ENCODE assay signal across 8 cellular contexts in the genomic region with DNA sequence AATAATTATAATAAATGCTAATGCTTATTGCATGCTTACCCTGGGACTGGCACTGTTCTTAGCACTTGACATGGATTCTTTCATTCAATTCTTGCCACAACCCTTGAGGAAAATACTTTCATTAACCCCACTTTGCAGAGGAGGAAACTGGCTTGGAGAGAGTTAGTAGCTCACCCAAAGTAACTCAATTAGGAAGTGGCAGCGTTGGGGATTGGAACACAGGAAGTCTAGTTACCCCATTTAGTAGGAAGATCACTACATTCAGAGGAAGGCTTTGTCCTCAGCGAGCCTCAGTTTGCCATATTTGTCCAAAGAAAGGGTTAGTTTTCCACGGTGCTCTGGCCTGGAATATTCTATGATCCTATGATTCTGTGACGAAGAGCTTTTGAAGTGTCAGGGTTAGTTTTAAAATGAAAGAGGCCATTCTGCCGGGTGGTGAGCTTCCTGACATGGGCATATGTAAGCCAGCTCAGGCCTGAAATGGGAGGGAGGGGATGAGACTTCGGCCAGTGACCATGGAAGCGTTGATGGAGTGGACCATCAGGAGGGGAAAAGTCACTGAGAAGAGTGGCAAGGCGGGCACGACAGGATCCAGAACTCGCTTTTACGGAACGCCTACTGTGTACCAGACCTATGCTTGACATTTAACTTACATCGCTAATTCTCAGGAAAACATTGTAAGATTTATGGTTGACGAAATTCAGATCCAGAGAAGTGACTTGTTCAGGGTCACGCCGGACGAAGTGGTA. TPM values are rescaled to one million over a fixed set of nuclear protein-coding genes. Genes with fewer than 3 reads are reported as not detected.
DNase-seq lines count a peak whose midpoint lies in the region; ATAC-seq, FAIRE-seq and TF ChIP-seq lines count a peak whose summit lies in the region.

No MANE protein-coding gene starts in this region.

- DNase-seq in A673 (ENCODE audit: low spot score) (peak; percentile 53), astrocyte (ENCODE audit: low read depth) (no peak), HuH-7 (ENCODE audit: low spot score) (no peak), head of caudate nucleus (no peak), occipital lobe (lab: John Stamatoyannopoulos, UW) (no peak)

- BruUV-seq in A673 (replicated peaks; lab: Mats Ljungman, UMichigan): no TSS peak

- no peak for FAIRE-seq in astrocyte (lab: Jason Lieb, UNC)

- CTCF ChIA-PET in A673 (lab: Charles Lee) (no interaction called here), HEK293 (lab: Yijun Ruan, JAX) (interaction anchor here (0.6 to 10.3 kb wide), 3 partner anchors 148 to 322 kb away, joined by 3 to 348 read pairs (median 7); no protein-coding TSS in a partner anchor)

- intact Hi-C loops in A673 (cut with micrococcal nuclease; ENCODE audit: unreplicated experiment) (loop anchor here (5.0 kb wide), 1 partner anchor 101 kb away; no protein-coding TSS in a partner anchor), head of caudate nucleus (cut with DNase I) (loop anchor here (5.0 kb wide), 1 partner anchor 236 kb away; the partner anchor contains the start of gene TMEM200B)

- H3K4me3 ChIP-seq in A673 (ENCODE audit: low read depth, low read length, poor library complexity, severe bottlenecking) (peak overlapping the region; percentile 98), HEK293 (ENCODE audit: low read depth, low read length) (no peak overlapping the region), astrocyte (ENCODE audit: insufficient read depth, low read depth, low read length) (no peak overlapping the region), mononuclear cell (ENCODE audit: low read length) (peak overlapping the region; percentile 95)

- H3K4me1 Mint-ChIP-seq in astrocyte (ENCODE audit: low read depth, unreplicated experiment): peaks cover 17% of the 10 kb centered on the region

- H2AFZ ChIP-seq in astrocyte (ENCODE audit: low read depth, low read length): peak overlapping the region; percentile 79

- no peak for ATAC-seq in HG03439 (IDR thresholded peaks at IDR 0.05; ENCODE audit: unreplicated experiment)

- H3K4me1 ChIP-seq in A673 (ENCODE audit: insufficient read depth, low read length, poor library complexity, severe bottlenecking) (peaks cover 68% of the 10 kb centered on the region), HEK293 (ENCODE audit: control insufficient read depth, insufficient read depth, low read length) (peaks cover 6% of the 10 kb centered on the region), astrocyte (ENCODE audit: insufficient read depth, low read length) (peaks cover 17% of the 10 kb centered on the region), mononuclear cell (ENCODE audit: insufficient read depth, low read length) (peaks cover 52% of the 10 kb centered on the region)

- peak overlapping the region; percentile 89 for H3K27ac Mint-ChIP-seq in astrocyte (ENCODE audit: unreplicated experiment)

- no peaks in the 10 kb centered on the region for H3K9me3 Mint-ChIP-seq in astrocyte (ENCODE audit: unreplicated experiment)

- H3K27me3 Mint-ChIP-seq in astrocyte (ENCODE audit: low read depth, unreplicated experiment): no peaks in the 10 kb centered on the region

- H3K9ac ChIP-seq in astrocyte (ENCODE audit: low read length): no peak overlapping the region

- H3K27me3 ChIP-seq in A673 (replicated peaks; ENCODE audit: insufficient read depth, low read depth, low read length, poor library complexity): no peaks in the 10 kb centered on the region
- no peaks in the 10 kb centered on the region for H3K27me3 ChIP-seq in astrocyte (ENCODE audit: insufficient read depth, low read length)
- no peaks in the 10 kb centered on the region for H3K27me3 ChIP-seq in mononuclear cell (ENCODE audit: insufficient read depth, low read length)

- no peak for TF ChIP-seq CTCF in A673 (conservative IDR thresholded peaks at IDR 0.05; ENCODE audit: low read depth, low read length)
- no peak for TF ChIP-seq CTCF in HEK293 (tag by site-specific recombination; IDR thresholded peaks at IDR 0.05)
- no peak for TF ChIP-seq CTCF in astrocyte (IDR thresholded peaks at IDR 0.05; ENCODE audit: insufficient read depth, low read depth, low read length)

- POLR2A ChIA-PET in A673 (lab: Charles Lee; ENCODE audit: low non-redundant PET): no interaction called here
- POLR2A ChIA-PET in HEK293 (lab: Yijun Ruan, JAX): interaction anchor here (0.7 kb wide), 1 partner anchor 28 kb away, joined by 3 read pairs; the partner anchor contains the start of gene EPB41

- H3K36me3 ChIP-seq in A673 (ENCODE audit: insufficient read depth, low read length, poor library complexity, severe bottlenecking) (no peaks in the 10 kb centered on the region), HEK293 (ENCODE audit: control insufficient read depth in 2 of 2, insufficient read depth in 1 of 2, low read length in 2 of 2) (peaks cover 0 to 4% of the 10 kb centered on the region in 2 experiments; a peak in 1 of 3 replicates), astrocyte (ENCODE audit: insufficient read depth, low read length) (no peaks in the 10 kb centered on the region)

- H3K27ac ChIP-seq in A673 (ENCODE audit: low read depth, low read length, poor library complexity, severe bottlenecking) (peak overlapping the region; percentile 95), HEK293 (ENCODE audit: extremely low read depth, low read depth, low read length) (no peak overlapping the region), astrocyte (ENCODE audit: low read depth, low read length) (no peak overlapping the region)

- H4K20me1 ChIP-seq in astrocyte (ENCODE audit: insufficient read depth, low read length): no peaks in the 10 kb centered on the region

- peak overlapping the region; percentile 88 for H3K4me3 Mint-ChIP-seq in astrocyte (ENCODE audit: unreplicated experiment)

- H3K9me3 ChIP-seq in A673 (ENCODE audit: low read depth, low read length, poor library complexity, severe bottlenecking) (no peaks in the 10 kb centered on the region), HEK293 (ENCODE audit: control insufficient read depth, insufficient read depth, low read depth, low read length) (no peaks in the 10 kb centered on the region), astrocyte (ENCODE audit: insufficient read depth, low read depth, low read length) (no peaks in the 10 kb centered on the region), mononuclear cell (ENCODE audit: low read depth, low read length) (no peaks in the 10 kb centered on the region)

- H3K36me3 Mint-ChIP-seq in astrocyte (ENCODE audit: low read depth, unreplicated experiment): peaks cover 1% of the 10 kb centered on the region

- H3K4me2 ChIP-seq in astrocyte (ENCODE audit: low read length): peak overlapping the region; percentile 96

- no peaks in the 10 kb centered on the region for H3K79me2 ChIP-seq in astrocyte (ENCODE audit: insufficient read depth, low read length)

TF ChIP-seq in HEK293, 187 proteins besides CTCF, POLR2A, EP300 and RAD21:
- TF ChIP-seq KLF9 (tag by site-specific recombination; IDR thresholded peaks at IDR 0.05; ENCODE audit: low read depth): no peak
- TF ChIP-seq ZNF600 (tag by site-specific recombination; IDR thresholded peaks at IDR 0.05): 0 out of 2 replicates have a peak, but pooled peaks have one; percentile 19
- no peak for TF ChIP-seq ZNF558 (tag by site-specific recombination; IDR thresholded peaks at IDR 0.05)
- TF ChIP-seq SCRT2 (tag by site-specific recombination; IDR thresholded peaks at IDR 0.05): no peak
- no peak for TF ChIP-seq ZNF426 (tag by site-specific recombination; IDR thresholded peaks at IDR 0.05)
- TF ChIP-seq ZNF621 (tag by site-specific recombination; IDR thresholded peaks at IDR 0.05): no peak
- no peak for TF ChIP-seq ZNF529 (tag by site-specific recombination; IDR thresholded peaks at IDR 0.05; ENCODE audit: insufficient replicate concordance)
- no peak for TF ChIP-seq ZNF302 (tag by site-specific recombination; IDR thresholded peaks at IDR 0.05; ENCODE audit: low read depth)
- TF ChIP-seq ZNF146 (tag by site-specific recombination; IDR thresholded peaks at IDR 0.05): no peak
- TF ChIP-seq ZNF660 (tag by site-specific recombination; IDR thresholded peaks at IDR 0.05): 0 out of 2 replicates have a peak, but pooled peaks have one; percentile 26
- TF ChIP-seq OVOL3 (tag by site-specific recombination; IDR thresholded peaks at IDR 0.05): no peak

RNA-seq across cellular contexts. Expression of gene EPB41, which starts 28.2 kb away (rescaled TPM):
- 337 TPM in 2 replicates for total RNA-seq in A673 (2021)
- 13.9 and 14.2 TPM in 2 replicates for total RNA-seq in astrocyte
- 159 TPM for total RNA-seq in mononuclear cell
- 36.2 TPM for total RNA-seq in occipital lobe

Comparison
In these comparisons a context has a peak if more than half of its experiments do, and no peak if none do; other contexts are left out.
1. H3K4me3 ChIP-seq: peak in A673 (single experiment) and mononuclear cell (single experiment); none in HEK293 (single experiment) and astrocyte (single experiment).